Comparison of ENCODE assay signal across 8 cellular contexts in the genomic region with DNA sequence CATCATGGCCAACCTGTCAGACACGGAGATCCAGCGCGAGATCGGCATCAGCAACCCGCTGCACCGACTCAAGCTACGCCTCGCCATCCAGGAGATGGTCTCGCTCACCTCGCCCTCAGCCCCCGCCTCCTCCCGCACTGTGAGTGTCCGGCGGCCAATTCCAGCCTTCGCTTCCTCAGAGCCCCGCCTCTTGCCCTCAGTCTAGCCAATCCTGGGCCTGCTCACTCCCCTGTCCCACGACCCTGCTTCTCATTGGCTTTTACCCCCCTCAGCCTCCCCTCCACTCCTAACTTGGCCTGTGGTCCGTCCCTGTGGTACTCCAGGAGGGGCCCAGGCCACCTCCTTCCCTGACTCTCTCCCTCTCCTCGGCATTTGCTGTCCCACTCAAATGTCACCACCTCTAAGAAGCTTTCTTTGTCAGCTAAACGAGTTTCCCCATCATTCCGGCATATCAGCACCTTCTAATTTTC. TPM values are rescaled to one million over a fixed set of nuclear protein-coding genes. Genes with fewer than 3 reads are reported as not detected.
A peak's percentile ranks its signal among the peaks of the same experiment; 100 is the strongest.
DNase-seq lines count a peak whose midpoint lies in the region; ATAC-seq and TF ChIP-seq lines count a peak whose summit lies in the region.

No MANE protein-coding gene starts in this region.

- DNase-seq in G401 (ENCODE audit: low spot score), result peak; percentile 97
- peak; percentile 68 for DNase-seq in HPDE6-E6E7 (ENCODE audit: extremely low spot score)
- peak in 22 of 34 experiments; percentile 15 to 68 (median 42) for DNase-seq in T-cell
- DNase-seq in breast epithelium (ENCODE audit: low spot score in 2 of 2), result peak; percentile 91 to 92
- peak; percentile 89 for DNase-seq in sciatic nerve (ENCODE audit: low spot score)
- DNase-seq in RKO (ENCODE audit: low spot score), result no peak

- peak overlapping the region; percentile 65 to 78 (median 71) for H3K4me3 Mint-ChIP-seq in T-cell

- H3K27me3 ChIP-seq in breast epithelium (no peaks in the 10 kb centered on the region), iPS-15b (ENCODE audit: control insufficient read depth, insufficient read depth, low read length) (no peaks in the 10 kb centered on the region)

- intact Hi-C loops in breast epithelium (cut with DNase I; ENCODE audit: low total_unique reads) (no loop called here), sciatic nerve (cut with DNase I) (loop anchor here (10.0 kb wide), 1 partner anchor 58 kb away; a partner anchor contains a TSS)

- POLR2A ChIA-PET in T-cell (lab: Charles Lee), result interaction anchor here in 1 of 2 donors (0.6 kb wide), 1 partner anchor 167 kb away, joined by 7 read pairs; no protein-coding TSS in a partner anchor

- CTCF ChIA-PET in T-cell (lab: Charles Lee), result no interaction called here

- TF ChIP-seq POLR2A in breast epithelium (IDR thresholded peaks at IDR 0.05), result no peak

- H3K4me3 ChIP-seq in breast epithelium (peak overlapping the region; percentile 37 to 71 (median 54)), iPS-15b (ENCODE audit: low read depth, low read length) (peak overlapping the region; percentile 80)

- no peaks in the 10 kb centered on the region for H3K9me3 Mint-ChIP-seq in T-cell

- in situ Hi-C loops in G401 (cut with HindIII; ENCODE audit: low sequenced_read_pairs), result no loop called here

- H3K9me3 ChIP-seq in breast epithelium (no peaks in the 10 kb centered on the region), iPS-15b (ENCODE audit: control insufficient read depth, insufficient read depth, low read length) (no peaks in the 10 kb centered on the region)

- peaks cover 31 to 36% of the 10 kb centered on the region in 2 donors for H3K27me3 Mint-ChIP-seq in T-cell

- H3K36me3 ChIP-seq in breast epithelium, result no peaks in the 10 kb centered on the region
- H3K36me3 ChIP-seq in iPS-15b (ENCODE audit: control insufficient read depth, insufficient read depth, low read length), result no peaks in the 10 kb centered on the region

- H3K4me1 ChIP-seq in breast epithelium (peaks cover 3 to 7% of the 10 kb centered on the region in 2 donors), iPS-15b (ENCODE audit: control insufficient read depth, insufficient read depth, low read length) (peaks cover 2% of the 10 kb centered on the region)

- peak overlapping the region in 1 of 2 donors; percentile 58 for H3K27ac Mint-ChIP-seq in T-cell

- peak; percentile 78 to 91 (median 83) for ATAC-seq in T-cell (replicated peaks in 1 of 4)
- ATAC-seq in sciatic nerve, result peak; percentile 95
- no peak for ATAC-seq in GM18520 (IDR thresholded peaks at IDR 0.05; ENCODE audit: unreplicated experiment)

- no peak for TF ChIP-seq CTCF in breast epithelium (IDR thresholded peaks at IDR 0.05)

- no peaks in the 10 kb centered on the region for H3K36me3 Mint-ChIP-seq in T-cell

- H3K9ac ChIP-seq in iPS-15b (ENCODE audit: low read depth, low read length), result no peak overlapping the region

- peaks cover 17 to 29% (median 20%) of the 10 kb centered on the region in 3 donors for H3K4me1 Mint-ChIP-seq in T-cell

- no peak overlapping the region for H3K27ac ChIP-seq in breast epithelium

RNA-seq across cellular contexts. Expression of a gene that starts 12.3 kb away (rescaled TPM):
- 4.6 and 7.2 TPM in 2 replicates for total RNA-seq in G401 (2014; rRNA removed; shearing (Covaris generic))
- total RNA-seq in T-cell (not detected), breast epithelium (1 to 10 TPM in 2 of 3 donors, under 1 TPM in 1; 0.88 to 2.7 (median 1.3) TPM), sciatic nerve (5.1 TPM)

RNA-seq across cellular contexts. Expression of a gene that starts 14.7 kb away (rescaled TPM):
- total RNA-seq in G401 (2014; rRNA removed; shearing (Covaris generic)), result 17.5 and 18.6 TPM in 2 replicates
- total RNA-seq in T-cell, result under 1 TPM in 3 of 5 donors, not detected in 2; 0.43 to 0.89 (median 0.50) TPM
- 10 to 100 TPM; 13.1 to 34.0 (median 24.3) TPM for total RNA-seq in breast epithelium
- 32.5 TPM for total RNA-seq in sciatic nerve

RNA-seq across cellular contexts. Expression of a gene that starts 23.6 kb away (rescaled TPM):
- total RNA-seq in G401 (2014; rRNA removed; shearing (Covaris generic)), result 101 and 111 TPM in 2 replicates
- total RNA-seq in T-cell (1 to 10 TPM; 3.8 to 4.7 (median 4.1) TPM), breast epithelium (1 to 10 TPM; 3.4 to 6.2 (median 3.4) TPM), sciatic nerve (6.3 TPM)

RNA-seq across cellular contexts. Expression of a gene that starts 24.0 kb away (rescaled TPM):
- total RNA-seq in G401 (2014; rRNA removed; shearing (Covaris generic)), result 0.74 TPM in 1 of 2 replicates, not detected in the other
- 1 to 10 TPM; 2.1 to 3.7 (median 2.5) TPM for total RNA-seq in T-cell
- total RNA-seq in breast epithelium, result 1 to 10 TPM; 3.8 to 5.7 (median 4.6) TPM
- 0.67 TPM for total RNA-seq in sciatic nerve

RNA-seq across cellular contexts. Expression of a gene that starts 28.7 kb away (rescaled TPM):
- total RNA-seq in G401 (2014; rRNA removed; shearing (Covaris generic)), result 19.1 and 32.2 TPM in 2 replicates
- total RNA-seq in T-cell, result 10 to 100 TPM in 3 of 5 donors, 1 to 10 TPM in 2; 8.1 to 17.8 (median 12.9) TPM
- 10 to 100 TPM in 2 of 3 donors, 1 to 10 TPM in 1; 8.5 to 17.6 (median 11.8) TPM for total RNA-seq in breast epithelium
- total RNA-seq in sciatic nerve, result 9.8 TPM

Comparison
In these comparisons a context has a peak if more than half of its experiments do, and no peak if none do; other contexts are left out.
1. RNA of a gene that starts 23.6 kb away (total RNA-seq): 101 to 111 TPM in G401; 6.3 TPM in sciatic nerve (single experiment), 3.8 to 4.7 TPM in T-cell and 3.4 to 6.2 TPM in breast epithelium; every median in the first group is over 10 times any median in the second.